In genomic region chr4:30495261-30496050, GRCh38 we compare ENCODE assay signal across 26 cellular contexts.
"Had no signal": no experiment of that assay in that cellular context is flagged by ENCODE, and none has a peak within 500 bp of the region (broad histone marks: within the 10 kb centered on the region; RNA-seq: fewer than 3 reads in every experiment).

No MANE protein-coding gene starts in this region.

- H3K4me3 ChIP-seq: breast epithelium, MG63, Peyer's patch had no signal

- H3K4me1 ChIP-seq: breast epithelium, Peyer's patch had no signal

- H3K36me3 ChIP-seq: breast epithelium, MG63, Peyer's patch had no signal

- H3K9me3 ChIP-seq: breast epithelium, MG63 had no signal

- H3K4me1 Mint-ChIP-seq: activated CD8-positive, alpha-beta memory T cell treated with anti-CD3 and anti-CD28 coated beads, Interleukin-2, amount 10 ng/mL, durations not matched to agents 7 days and 5 days; activated naive CD4-positive, alpha-beta T cell treated with anti-CD3 and anti-CD28 coated beads, Interleukin-2, amount 50 U/mL, for 24 hours had no signal

- H3K27ac Mint-ChIP-seq: activated CD8-positive, alpha-beta memory T cell treated with anti-CD3 and anti-CD28 coated beads, Interleukin-2, amount 10 ng/mL, durations not matched to agents 7 days and 5 days; activated naive CD4-positive, alpha-beta T cell treated with anti-CD3 and anti-CD28 coated beads, Interleukin-2, amount 50 U/mL, for 24 hours; activated T-cell treated with anti-CD3 and anti-CD28 coated beads, Interleukin-2, amount 50 U/mL, for 24 hours; activated T-helper 1 cell treated with anti-CD3 and anti-CD28 coated beads, Interleukin-12 subunit alpha, Interleukin-12 subunit beta, Interleukin-2, Interleukin-4 antibody, amounts not matched to agents 30 ng/mL and 10 ng/mL and 1 ng/mL, durations not matched to agents 14 hours and 24 hours and 36 hours; T-helper 1 cell treated with Interleukin-12 subunit alpha and Interleukin-12 subunit beta and Interleukin-4 antibody, amounts not matched to agents 30 μg/mL and 1 μg/mL, for 36 hours had no signal

- H3K4me3 Mint-ChIP-seq: activated CD8-positive, alpha-beta memory T cell treated with anti-CD3 and anti-CD28 coated beads, Interleukin-2, amount 10 ng/mL, durations not matched to agents 7 days and 5 days; activated naive CD4-positive, alpha-beta T cell treated with anti-CD3 and anti-CD28 coated beads, Interleukin-2, amount 50 U/mL, for 24 hours; activated T-cell treated with anti-CD3 and anti-CD28 coated beads, Interleukin-2, amount 50 U/mL, for 24 hours; activated T-helper 1 cell treated with anti-CD3 and anti-CD28 coated beads, Interleukin-12 subunit alpha, Interleukin-12 subunit beta, Interleukin-2, Interleukin-4 antibody, amounts not matched to agents 30 ng/mL and 10 ng/mL and 1 ng/mL, durations not matched to agents 14 hours and 24 hours and 36 hours; T-helper 1 cell treated with Interleukin-12 subunit alpha and Interleukin-12 subunit beta and Interleukin-4 antibody, amounts not matched to agents 30 μg/mL and 1 μg/mL, for 36 hours had no signal

- H3K27me3 Mint-ChIP-seq: activated CD8-positive, alpha-beta memory T cell treated with anti-CD3 and anti-CD28 coated beads, Interleukin-2, amount 10 ng/mL, durations not matched to agents 7 days and 5 days; activated naive CD4-positive, alpha-beta T cell treated with anti-CD3 and anti-CD28 coated beads, Interleukin-2, amount 50 U/mL, for 24 hours; activated T-cell treated with anti-CD3 and anti-CD28 coated beads, Interleukin-2, amount 50 U/mL, for 24 hours had no signal

- H3K36me3 Mint-ChIP-seq: activated CD8-positive, alpha-beta memory T cell treated with anti-CD3 and anti-CD28 coated beads, Interleukin-2, amount 10 ng/mL, durations not matched to agents 7 days and 5 days; activated naive CD4-positive, alpha-beta T cell treated with anti-CD3 and anti-CD28 coated beads, Interleukin-2, amount 50 U/mL, for 24 hours had no signal

- H3K27ac ChIP-seq: breast epithelium, Peyer's patch, RWPE1 had no signal

- H3K27me3 ChIP-seq: breast epithelium, MG63, Peyer's patch had no signal

- DNase-seq: activated CD4-positive, alpha-beta T cell treated with anti-CD3 and anti-CD28 coated beads for 48 hours; activated CD4-positive, alpha-beta T cell treated with anti-CD3 and anti-CD28 coated beads, Interleukin-2, amount 50 U/mL, for 4 hours; activated CD4-positive, CD25-positive, alpha-beta regulatory T cell treated with anti-CD3 and anti-CD28 coated beads, Interleukin-2, amount 50 U/mL, for 72 hours; activated CD8-positive, alpha-beta memory T cell treated with anti-CD3 and anti-CD28 coated beads, Interleukin-2, amount 10 ng/mL, durations not matched to agents 7 days and 5 days; activated effector memory CD4-positive, alpha-beta T cell treated with Interleukin-2 at 50 U/mL for 16 hours; activated naive CD4-positive, alpha-beta T cell; activated T-cell treated with anti-CD3 and anti-CD28 coated beads, Interleukin-2, amount 50 U/mL, for 24 hours; aorta; central memory CD4-positive, alpha-beta T cell; MG63; MV-4-11; NCI-H1092 treated with DMSO at 0.1 percent for 48 hours; NCI-H1417 treated with DMSO at 0.1 percent for 48 hours; NCI-H1694; NCI-H2029 treated with DMSO at 0.1 percent for 48 hours; NCI-H446; NCI-H526; NCI-H774; NK-92 treated with Interleukin-12 subunit alpha and Interleukin-12 subunit beta, amount 100 ng/mL, for 24 hours; Peyer's patch; SHP77 had no signal
